In the genomic region with DNA sequence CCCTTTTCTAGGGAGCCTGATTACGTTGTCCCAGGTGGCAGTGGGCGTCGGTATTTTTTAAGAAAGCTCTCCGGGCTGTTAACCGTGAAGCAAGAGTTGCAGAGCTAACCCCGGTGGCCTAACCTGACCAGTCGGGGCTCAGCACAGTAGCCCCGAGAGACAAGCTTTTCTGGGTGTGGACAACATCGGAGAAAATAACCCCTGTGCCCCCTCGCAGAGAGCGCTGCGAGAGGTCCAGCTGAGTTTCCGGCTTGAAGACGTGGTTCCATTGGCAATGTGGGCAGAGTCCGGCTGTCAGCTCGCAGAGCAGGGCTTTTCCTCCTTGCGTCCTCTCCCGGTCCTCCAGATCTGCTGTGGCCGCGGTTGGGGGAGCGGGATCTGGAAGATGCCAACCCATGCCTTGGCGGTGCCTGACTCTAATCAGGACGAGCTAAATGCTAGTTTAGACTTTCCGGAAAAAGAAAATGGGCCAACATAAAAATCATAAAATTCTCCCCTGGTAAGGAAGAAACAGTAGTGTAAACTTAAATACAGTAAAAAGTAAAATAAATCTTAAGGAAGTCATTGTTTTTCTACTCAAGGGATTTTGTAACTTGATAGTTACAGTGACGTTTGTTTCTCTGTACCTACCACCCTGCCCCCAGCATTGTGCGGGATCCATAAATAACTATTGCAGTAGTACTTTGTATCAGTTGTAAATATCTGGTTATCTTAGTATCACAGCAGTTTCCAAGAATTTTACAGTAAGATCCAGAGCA, we compare ENCODE assay signal across 8 cellular contexts. TPM values are rescaled to one million over a fixed set of nuclear protein-coding genes. Genes with fewer than 3 reads are reported as not detected.
DNase-seq lines count a peak whose midpoint lies in the region; ATAC-seq and TF ChIP-seq lines count a peak whose summit lies in the region.

No MANE protein-coding gene starts in this region.

- peak overlapping the region; percentile 86 for H3K4me3 ChIP-seq in A673 (ENCODE audit: low read depth, low read length, poor library complexity, severe bottlenecking)
- H3K4me3 ChIP-seq in GM06990 (replicated peaks; ENCODE audit: low read depth, low read length), result peak overlapping the region; percentile 83

- POLR2A ChIA-PET in A673 (lab: Charles Lee; ENCODE audit: low non-redundant PET), result no interaction called here

- TF ChIP-seq CTCF in A673 (conservative IDR thresholded peaks at IDR 0.05; ENCODE audit: low read depth, low read length), result no peak
- TF ChIP-seq CTCF in GM06990 (IDR thresholded peaks at IDR 0.05; ENCODE audit: insufficient read depth, low read length, poor library complexity, severe bottlenecking), result no peak
- no peak for TF ChIP-seq CTCF in glutamatergic neuron (IDR thresholded peaks at IDR 0.05; ENCODE audit: partially characterized antibody, unreplicated experiment)

- H3K9me3 ChIP-seq in A673 (ENCODE audit: low read depth, low read length, poor library complexity, severe bottlenecking), result no peaks in the 10 kb centered on the region

- H3K27me3 ChIP-seq in A673 (replicated peaks; ENCODE audit: insufficient read depth, low read depth, low read length, poor library complexity) (no peaks in the 10 kb centered on the region), GM06990 (replicated peaks; ENCODE audit: control insufficient read depth, insufficient read depth, low read length) (no peaks in the 10 kb centered on the region)

- peaks cover 11% of the 10 kb centered on the region for H3K4me1 ChIP-seq in A673 (ENCODE audit: insufficient read depth, low read length, poor library complexity, severe bottlenecking)

- CTCF ChIA-PET in A673 (lab: Charles Lee), result interaction anchor here (0.6 kb wide), 1 partner anchor 74 kb away, joined by 7 read pairs; no protein-coding TSS in a partner anchor

- H3K9me3 Mint-ChIP-seq in activated naive CD8-positive, alpha-beta T cell (ENCODE audit: low read depth), result no peaks in the 10 kb centered on the region
- H3K9me3 Mint-ChIP-seq in glutamatergic neuron (ENCODE audit: unreplicated experiment), result peaks cover 6% of the 10 kb centered on the region

- intact Hi-C loops in A673 (cut with micrococcal nuclease; ENCODE audit: unreplicated experiment), result no loop called here

- H3K36me3 ChIP-seq in A673 (ENCODE audit: insufficient read depth, low read length, poor library complexity, severe bottlenecking) (no peaks in the 10 kb centered on the region), GM06990 (ENCODE audit: control insufficient read depth, insufficient read depth, low read length) (no peaks in the 10 kb centered on the region)

- peak; percentile 50 for ATAC-seq in HG02678 (IDR thresholded peaks at IDR 0.05; ENCODE audit: unreplicated experiment)

- no TSS peak for BruUV-seq in A673 (replicated peaks; lab: Mats Ljungman, UMichigan)

- peak overlapping the region; percentile 76 for H3K27ac Mint-ChIP-seq in activated naive CD8-positive, alpha-beta T cell
- no peak overlapping the region for H3K27ac Mint-ChIP-seq in glutamatergic neuron (ENCODE audit: unreplicated experiment)

- no peaks in the 10 kb centered on the region for H3K27me3 Mint-ChIP-seq in activated naive CD8-positive, alpha-beta T cell
- peaks cover 6% of the 10 kb centered on the region for H3K27me3 Mint-ChIP-seq in glutamatergic neuron (ENCODE audit: unreplicated experiment)

- peak; percentile 56 for DNase-seq in A673 (ENCODE audit: low spot score)
- peak; percentile 70 for DNase-seq in GM06990 (ENCODE audit: extremely low read depth, insufficient read length)
- DNase-seq in NCI-H1105 (lab: John Stamatoyannopoulos, UW), result peak; percentile 8
- peak; percentile 54 for DNase-seq in glutamatergic neuron
- DNase-seq in occipital lobe (lab: John Stamatoyannopoulos, UW), result peak; percentile 29
- no peak for DNase-seq in effector CD8-positive, alpha-beta T cell (lab: John Stamatoyannopoulos, UW)

- peaks cover 4% of the 10 kb centered on the region for H3K36me3 Mint-ChIP-seq in activated naive CD8-positive, alpha-beta T cell
- no peaks in the 10 kb centered on the region for H3K36me3 Mint-ChIP-seq in glutamatergic neuron (ENCODE audit: unreplicated experiment)

- H3K4me3 Mint-ChIP-seq in activated naive CD8-positive, alpha-beta T cell, result peak overlapping the region; percentile 84
- H3K4me3 Mint-ChIP-seq in glutamatergic neuron (ENCODE audit: unreplicated experiment), result peak overlapping the region; percentile 88

- H3K27ac ChIP-seq in A673 (ENCODE audit: low read depth, low read length, poor library complexity, severe bottlenecking), result peak overlapping the region; percentile 52

- H3K4me1 Mint-ChIP-seq in activated naive CD8-positive, alpha-beta T cell (ENCODE audit: low read depth), result peaks cover 27% of the 10 kb centered on the region
- peaks cover 5% of the 10 kb centered on the region for H3K4me1 Mint-ChIP-seq in glutamatergic neuron (ENCODE audit: low read depth, unreplicated experiment)

RNA-seq across cellular contexts. Expression of a gene that starts 0.6 kb away (rescaled TPM):
- 34.5 and 36.9 TPM in 2 replicates for total RNA-seq in A673 (2021)
- total RNA-seq in glutamatergic neuron (ENCODE audit: unreplicated experiment), result 16.4 TPM
- total RNA-seq in occipital lobe, result 25.0 TPM

RNA-seq across cellular contexts. Expression of a gene that starts 27.2 kb away (rescaled TPM):
- total RNA-seq in A673 (2021), result 30.5 and 33.0 TPM in 2 replicates
- 15.0 TPM for total RNA-seq in glutamatergic neuron (ENCODE audit: unreplicated experiment)
- total RNA-seq in occipital lobe, result 13.6 TPM
